ENCODE assay signal across 24 cellular contexts in the genomic region with DNA sequence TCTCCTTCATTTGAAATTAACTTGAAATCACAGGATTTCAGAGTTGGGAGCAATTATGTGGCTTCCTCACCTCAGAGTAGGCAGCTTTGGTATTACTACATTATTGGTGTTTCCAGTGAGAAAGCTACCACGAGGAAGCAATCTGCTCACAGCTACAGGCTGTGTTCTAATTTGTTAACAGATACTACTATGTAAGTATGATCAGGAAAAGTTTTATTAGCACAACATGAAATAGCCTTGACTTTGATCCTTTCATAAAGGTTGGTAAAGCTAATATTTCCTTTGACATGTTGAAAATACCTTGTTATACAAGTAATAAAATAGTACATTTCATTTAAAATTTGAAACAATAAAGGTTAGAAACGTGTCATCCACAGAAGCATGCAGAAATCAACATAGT. TPM values are rescaled to one million over a fixed set of nuclear protein-coding genes. Genes with fewer than 3 reads are reported as not detected.
DNase-seq lines count a peak whose midpoint lies in the region; ATAC-seq, FAIRE-seq and TF ChIP-seq lines count a peak whose summit lies in the region.
"Had no signal": no experiment of that assay in that cellular context is flagged by ENCODE, and none has a peak within 500 bp of the region (broad histone marks: within the 10 kb centered on the region; RNA-seq: fewer than 3 reads in every experiment).

No MANE protein-coding gene starts in this region.

- peaks cover 2 to 4% of the 10 kb centered on the region in 2 donors for H3K4me1 ChIP-seq in small intestine (ENCODE audit: control insufficient read depth in 2 of 2, insufficient read depth in 1 of 2, low read depth in 1 of 2, low read length in 1 of 2)

- ATAC-seq in GM21360 (IDR thresholded peaks at IDR 0.05; ENCODE audit: unreplicated experiment) (no peak), HG03520 (IDR thresholded peaks at IDR 0.05; ENCODE audit: unreplicated experiment) (no peak), HG03521 (IDR thresholded peaks at IDR 0.05; ENCODE audit: unreplicated experiment) (no peak)
- ATAC-seq: GM23338, HCT116, HepG2, SK-N-SH treated with all-trans-retinoic acid at 6 μM for 48 hours, T-cell had no signal

- H3K27ac ChIP-seq in C4-2B (peak overlapping the region; percentile 68), HL-60 (replicated peaks) (0 out of 2 replicates have a peak overlapping the region, but pooled peaks have one; percentile 30), VCaP (peak overlapping the region; percentile 72), small intestine (ENCODE audit: low read depth in 1 of 2, low read length in 1 of 2) (no peak overlapping the region)
- H3K27ac ChIP-seq: KMS-11 had no signal

- H3K4me3 ChIP-seq in HL-60 (replicated peaks; ENCODE audit: insufficient read depth, low read length): no peak overlapping the region
- no peak overlapping the region for H3K4me3 ChIP-seq in small intestine (ENCODE audit: low read depth in 1 of 2, low read length in 2 of 2)
- H3K4me3 ChIP-seq: GM23338, MG63 had no signal

- TF ChIP-seq CTCF in C4-2B (conservative IDR thresholded peaks at IDR 0.05) (no peak), HL-60 (IDR thresholded peaks at IDR 0.05; ENCODE audit: insufficient read depth, low read length) (no peak), VCaP (conservative IDR thresholded peaks at IDR 0.05) (no peak)

- no peak for FAIRE-seq in small intestine (lab: Jason Lieb, UNC)
- FAIRE-seq: HepG2 had no signal

- no peak for DNase-seq in HL-60 (ENCODE audit: low read depth in 1 of 2, low spot score in 1 of 2)
- DNase-seq in small intestine: peak; percentile 22
- DNase-seq: Caco-2; CD4-positive, alpha-beta T cell; GDM1; MG63; NCI-H1105 treated with DMSO at 0.1 percent for 48 hours; NCI-H1694; NCI-H2081 treated with DMSO at 0.1 percent for 48 hours; NCI-H510A treated with DMSO at 0.1 percent for 48 hours; NCI-H774; RPMI8226; SHP77 treated with DMSO at 0.1 percent for 48 hours; T-cell had no signal

- WGBS in small intestine, 3 donors: 17 to 44% (median 33%) methylated on average over 2 of the region's 2 CpGs

- H3K27me3 ChIP-seq in HL-60 (ENCODE audit: insufficient read depth, poor library complexity, severe bottlenecking) (no peaks in the 10 kb centered on the region), small intestine (ENCODE audit: control insufficient read depth in 2 of 2, insufficient read depth in 2 of 2, low read length in 2 of 2) (no peaks in the 10 kb centered on the region)
- H3K27me3 ChIP-seq: MG63 had no signal

- H3K9me3 ChIP-seq in small intestine (ENCODE audit: control insufficient read depth, low read depth): no peaks in the 10 kb centered on the region
- H3K9me3 ChIP-seq: Caco-2, MG63 had no signal

- no peaks in the 10 kb centered on the region for H3K36me3 ChIP-seq in small intestine (ENCODE audit: control insufficient read depth in 2 of 2, insufficient read depth in 2 of 2, low read length in 2 of 2)
- H3K36me3 ChIP-seq: MG63 had no signal

RNA-seq across cellular contexts. Expression of a gene that starts 30.6 kb away (rescaled TPM):
- polyA plus RNA-seq in small intestine: 10 to 100 TPM; 24.1 to 37.3 (median 33.8) TPM

RNA-seq across cellular contexts. Expression of a gene that starts 34.2 kb away (rescaled TPM):
- polyA plus RNA-seq in small intestine: 10 to 100 TPM in 2 of 3 donors, 1 to 10 TPM in 1; 8.4 to 15.9 (median 15.0) TPM

Comparison
In these comparisons a context has a peak if more than half of its experiments do, and no peak if none do; other contexts are left out.
1. H3K27ac ChIP-seq: peak in C4-2B (single experiment), HL-60 (single experiment) and VCaP (single experiment); none in small intestine (0 of 2).